ENCODE assay signal across 1 cellular context in the genomic region with DNA sequence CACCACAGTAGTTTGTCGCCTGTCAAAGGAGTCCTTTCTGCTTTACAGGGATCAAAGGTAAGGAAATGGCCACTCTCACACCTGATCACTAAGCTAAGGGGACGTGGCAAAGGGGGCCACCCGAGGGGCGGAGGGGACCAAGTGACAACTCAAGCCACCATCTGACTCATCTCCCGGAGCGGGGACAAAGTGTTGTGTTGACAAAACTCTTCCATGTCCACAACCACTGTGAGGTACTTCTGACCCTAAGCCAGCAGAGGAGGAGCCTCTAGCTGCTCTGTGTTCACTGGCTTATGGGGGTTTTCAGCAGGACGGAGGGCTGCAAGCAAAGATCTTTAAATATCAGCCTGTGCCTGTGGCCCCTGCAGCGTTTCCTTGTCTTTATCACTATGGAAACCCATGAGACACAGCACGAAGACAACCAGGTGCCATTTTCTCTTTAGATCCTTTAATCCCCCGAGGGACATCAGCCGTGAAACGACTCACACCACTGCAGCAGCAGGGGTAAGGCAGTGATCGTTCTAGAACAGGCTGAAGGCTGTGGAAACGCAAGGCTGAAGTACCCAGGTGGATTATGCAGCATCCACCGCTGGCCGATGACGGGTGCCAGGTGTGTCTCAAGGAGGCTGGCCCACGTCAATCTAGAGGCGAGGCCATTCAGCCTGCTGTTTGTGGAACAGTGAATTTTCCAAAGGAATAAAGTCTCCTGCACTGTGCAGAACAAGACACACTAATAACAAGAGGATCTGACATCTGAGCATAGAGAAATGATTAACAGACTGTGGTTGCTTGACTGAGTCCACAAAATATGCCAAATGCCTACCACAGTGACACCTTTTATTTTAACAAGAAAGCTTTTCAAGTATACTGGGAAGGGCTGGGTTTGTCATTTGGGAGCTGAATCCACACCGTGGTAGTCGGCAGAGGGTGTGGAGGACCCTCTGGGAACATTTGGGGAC.
A peak's percentile ranks its signal among the peaks of the same experiment; 100 is the strongest.
TF ChIP-seq lines count a peak whose summit lies in the region.

No MANE protein-coding gene starts in this region.

TF ChIP-seq in HepG2, 621 proteins besides CTCF, POLR2A, EP300 and RAD21 (continued from another document and continues in another):
- TF ChIP-seq, protein P1, sequence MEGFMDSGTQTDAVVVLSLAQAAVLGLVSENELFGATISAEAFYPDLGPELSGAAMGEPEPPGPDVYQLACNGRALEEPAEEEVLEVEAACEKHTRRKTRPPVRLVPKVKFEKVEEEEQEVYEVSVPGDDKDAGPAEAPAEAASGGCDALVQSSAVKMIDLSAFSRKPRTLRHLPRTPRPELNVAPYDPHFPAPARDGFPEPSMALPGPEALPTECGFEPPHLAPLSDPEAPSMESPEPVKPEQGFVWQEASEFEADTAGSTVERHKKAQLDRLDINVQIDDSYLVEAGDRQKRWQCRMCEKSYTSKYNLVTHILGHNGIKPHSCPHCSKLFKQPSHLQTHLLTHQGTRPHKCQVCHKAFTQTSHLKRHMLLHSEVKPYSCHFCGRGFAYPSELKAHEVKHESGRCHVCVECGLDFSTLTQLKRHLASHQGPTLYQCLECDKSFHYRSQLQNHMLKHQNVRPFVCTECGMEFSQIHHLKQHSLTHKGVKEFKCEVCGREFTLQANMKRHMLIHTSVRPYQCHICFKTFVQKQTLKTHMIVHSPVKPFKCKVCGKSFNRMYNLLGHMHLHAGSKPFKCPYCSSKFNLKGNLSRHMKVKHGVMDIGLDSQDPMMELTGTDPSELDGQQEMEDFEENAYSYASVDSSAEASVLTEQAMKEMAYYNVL (CRISPR knock-in tag; IDR thresholded peaks at IDR 0.05; ENCODE audit: borderline replicate concordance), result no peak; the same call in 1 of the 2 replicates
- TF ChIP-seq, protein P2, sequence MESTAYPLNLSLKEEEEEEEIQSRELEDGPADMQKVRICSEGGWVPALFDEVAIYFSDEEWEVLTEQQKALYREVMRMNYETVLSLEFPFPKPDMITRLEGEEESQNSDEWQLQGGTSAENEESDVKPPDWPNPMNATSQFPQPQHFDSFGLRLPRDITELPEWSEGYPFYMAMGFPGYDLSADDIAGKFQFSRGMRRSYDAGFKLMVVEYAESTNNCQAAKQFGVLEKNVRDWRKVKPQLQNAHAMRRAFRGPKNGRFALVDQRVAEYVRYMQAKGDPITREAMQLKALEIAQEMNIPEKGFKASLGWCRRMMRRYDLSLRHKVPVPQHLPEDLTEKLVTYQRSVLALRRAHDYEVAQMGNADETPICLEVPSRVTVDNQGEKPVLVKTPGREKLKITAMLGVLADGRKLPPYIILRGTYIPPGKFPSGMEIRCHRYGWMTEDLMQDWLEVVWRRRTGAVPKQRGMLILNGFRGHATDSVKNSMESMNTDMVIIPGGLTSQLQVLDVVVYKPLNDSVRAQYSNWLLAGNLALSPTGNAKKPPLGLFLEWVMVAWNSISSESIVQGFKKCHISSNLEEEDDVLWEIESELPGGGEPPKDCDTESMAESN (CRISPR knock-in tag; conservative IDR thresholded peaks at IDR 0.05), result peak; percentile 65; the same call in 1 of the 2 replicates
- TF ChIP-seq, protein P3, sequence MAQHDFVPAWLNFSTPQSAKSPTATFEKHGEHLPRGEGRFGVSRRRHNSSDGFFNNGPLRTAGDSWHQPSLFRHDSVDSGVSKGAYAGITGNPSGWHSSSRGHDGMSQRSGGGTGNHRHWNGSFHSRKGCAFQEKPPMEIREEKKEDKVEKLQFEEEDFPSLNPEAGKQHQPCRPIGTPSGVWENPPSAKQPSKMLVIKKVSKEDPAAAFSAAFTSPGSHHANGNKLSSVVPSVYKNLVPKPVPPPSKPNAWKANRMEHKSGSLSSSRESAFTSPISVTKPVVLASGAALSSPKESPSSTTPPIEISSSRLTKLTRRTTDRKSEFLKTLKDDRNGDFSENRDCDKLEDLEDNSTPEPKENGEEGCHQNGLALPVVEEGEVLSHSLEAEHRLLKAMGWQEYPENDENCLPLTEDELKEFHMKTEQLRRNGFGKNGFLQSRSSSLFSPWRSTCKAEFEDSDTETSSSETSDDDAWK (CRISPR knock-in tag; IDR thresholded peaks at IDR 0.05), result no peak
- TF ChIP-seq, protein P4, sequence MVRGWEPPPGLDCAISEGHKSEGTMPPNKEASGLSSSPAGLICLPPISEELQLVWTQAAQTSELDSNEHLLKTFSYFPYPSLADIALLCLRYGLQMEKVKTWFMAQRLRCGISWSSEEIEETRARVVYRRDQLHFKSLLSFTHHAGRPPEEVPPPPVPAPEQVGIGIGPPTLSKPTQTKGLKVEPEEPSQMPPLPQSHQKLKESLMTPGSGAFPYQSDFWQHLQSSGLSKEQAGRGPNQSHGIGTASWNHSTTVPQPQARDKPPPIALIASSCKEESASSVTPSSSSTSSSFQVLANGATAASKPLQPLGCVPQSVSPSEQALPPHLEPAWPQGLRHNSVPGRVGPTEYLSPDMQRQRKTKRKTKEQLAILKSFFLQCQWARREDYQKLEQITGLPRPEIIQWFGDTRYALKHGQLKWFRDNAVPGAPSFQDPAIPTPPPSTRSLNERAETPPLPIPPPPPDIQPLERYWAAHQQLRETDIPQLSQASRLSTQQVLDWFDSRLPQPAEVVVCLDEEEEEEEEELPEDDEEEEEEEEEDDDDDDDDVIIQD (CRISPR knock-in tag; IDR thresholded peaks at IDR 0.05; ENCODE audit: low read depth), result peak; percentile 42; the same call in 1 of the 2 replicates
- peak; percentile 41; the same call in 1 of the 2 replicates for TF ChIP-seq ZSCAN25 (CRISPR knock-in tag; IDR thresholded peaks at IDR 0.05)
- no peak for TF ChIP-seq CHD4 (IDR thresholded peaks at IDR 0.05; ENCODE audit: borderline replicate concordance, low read length)
- no peak for TF ChIP-seq BCL6 (CRISPR knock-in tag; IDR thresholded peaks at IDR 0.05)
- TF ChIP-seq FOSL2 (CRISPR knock-in tag; IDR thresholded peaks at IDR 0.05), result peak; percentile 94
- TF ChIP-seq, protein P5, sequence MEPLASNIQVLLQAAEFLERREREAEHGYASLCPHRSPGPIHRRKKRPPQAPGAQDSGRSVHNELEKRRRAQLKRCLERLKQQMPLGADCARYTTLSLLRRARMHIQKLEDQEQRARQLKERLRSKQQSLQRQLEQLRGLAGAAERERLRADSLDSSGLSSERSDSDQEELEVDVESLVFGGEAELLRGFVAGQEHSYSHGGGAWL (CRISPR knock-in tag; IDR thresholded peaks at IDR 0.05), result no peak
- TF ChIP-seq HNRNPH1 (optimal IDR thresholded peaks at IDR 0.05; ENCODE audit: low read depth, low read length), result no peak
- TF ChIP-seq, protein P6, sequence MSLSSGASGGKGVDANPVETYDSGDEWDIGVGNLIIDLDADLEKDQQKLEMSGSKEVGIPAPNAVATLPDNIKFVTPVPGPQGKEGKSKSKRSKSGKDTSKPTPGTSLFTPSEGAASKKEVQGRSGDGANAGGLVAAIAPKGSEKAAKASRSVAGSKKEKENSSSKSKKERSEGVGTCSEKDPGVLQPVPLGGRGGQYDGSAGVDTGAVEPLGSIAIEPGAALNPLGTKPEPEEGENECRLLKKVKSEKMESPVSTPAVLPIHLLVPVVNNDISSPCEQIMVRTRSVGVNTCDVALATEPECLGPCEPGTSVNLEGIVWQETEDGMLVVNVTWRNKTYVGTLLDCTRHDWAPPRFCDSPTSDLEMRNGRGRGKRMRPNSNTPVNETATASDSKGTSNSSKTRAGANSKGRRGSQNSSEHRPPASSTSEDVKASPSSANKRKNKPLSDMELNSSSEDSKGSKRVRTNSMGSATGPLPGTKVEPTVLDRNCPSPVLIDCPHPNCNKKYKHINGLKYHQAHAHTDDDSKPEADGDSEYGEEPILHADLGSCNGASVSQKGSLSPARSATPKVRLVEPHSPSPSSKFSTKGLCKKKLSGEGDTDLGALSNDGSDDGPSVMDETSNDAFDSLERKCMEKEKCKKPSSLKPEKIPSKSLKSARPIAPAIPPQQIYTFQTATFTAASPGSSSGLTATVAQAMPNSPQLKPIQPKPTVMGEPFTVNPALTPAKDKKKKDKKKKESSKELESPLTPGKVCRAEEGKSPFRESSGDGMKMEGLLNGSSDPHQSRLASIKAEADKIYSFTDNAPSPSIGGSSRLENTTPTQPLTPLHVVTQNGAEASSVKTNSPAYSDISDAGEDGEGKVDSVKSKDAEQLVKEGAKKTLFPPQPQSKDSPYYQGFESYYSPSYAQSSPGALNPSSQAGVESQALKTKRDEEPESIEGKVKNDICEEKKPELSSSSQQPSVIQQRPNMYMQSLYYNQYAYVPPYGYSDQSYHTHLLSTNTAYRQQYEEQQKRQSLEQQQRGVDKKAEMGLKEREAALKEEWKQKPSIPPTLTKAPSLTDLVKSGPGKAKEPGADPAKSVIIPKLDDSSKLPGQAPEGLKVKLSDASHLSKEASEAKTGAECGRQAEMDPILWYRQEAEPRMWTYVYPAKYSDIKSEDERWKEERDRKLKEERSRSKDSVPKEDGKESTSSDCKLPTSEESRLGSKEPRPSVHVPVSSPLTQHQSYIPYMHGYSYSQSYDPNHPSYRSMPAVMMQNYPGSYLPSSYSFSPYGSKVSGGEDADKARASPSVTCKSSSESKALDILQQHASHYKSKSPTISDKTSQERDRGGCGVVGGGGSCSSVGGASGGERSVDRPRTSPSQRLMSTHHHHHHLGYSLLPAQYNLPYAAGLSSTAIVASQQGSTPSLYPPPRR (CRISPR knock-in tag; IDR thresholded peaks at IDR 0.05; ENCODE audit: borderline replicate concordance), result peak; percentile 27; the same call in 1 of the 2 replicates
- no peak for TF ChIP-seq ZNF451 (CRISPR knock-in tag; IDR thresholded peaks at IDR 0.05)
- peak; percentile 79 for TF ChIP-seq ZNF292 (CRISPR knock-in tag; IDR thresholded peaks at IDR 0.05; ENCODE audit: borderline replicate concordance, low read depth)
- no peak for TF ChIP-seq CEBPB (IDR thresholded peaks at IDR 0.05; ENCODE audit: borderline replicate concordance, low read depth, low read length)
- TF ChIP-seq ZNF615 (CRISPR knock-in tag; IDR thresholded peaks at IDR 0.05; ENCODE audit: borderline replicate concordance), result no peak
- TF ChIP-seq SPEN (CRISPR knock-in tag; IDR thresholded peaks at IDR 0.05; ENCODE audit: low read depth), result no peak
- TF ChIP-seq, protein P7, sequence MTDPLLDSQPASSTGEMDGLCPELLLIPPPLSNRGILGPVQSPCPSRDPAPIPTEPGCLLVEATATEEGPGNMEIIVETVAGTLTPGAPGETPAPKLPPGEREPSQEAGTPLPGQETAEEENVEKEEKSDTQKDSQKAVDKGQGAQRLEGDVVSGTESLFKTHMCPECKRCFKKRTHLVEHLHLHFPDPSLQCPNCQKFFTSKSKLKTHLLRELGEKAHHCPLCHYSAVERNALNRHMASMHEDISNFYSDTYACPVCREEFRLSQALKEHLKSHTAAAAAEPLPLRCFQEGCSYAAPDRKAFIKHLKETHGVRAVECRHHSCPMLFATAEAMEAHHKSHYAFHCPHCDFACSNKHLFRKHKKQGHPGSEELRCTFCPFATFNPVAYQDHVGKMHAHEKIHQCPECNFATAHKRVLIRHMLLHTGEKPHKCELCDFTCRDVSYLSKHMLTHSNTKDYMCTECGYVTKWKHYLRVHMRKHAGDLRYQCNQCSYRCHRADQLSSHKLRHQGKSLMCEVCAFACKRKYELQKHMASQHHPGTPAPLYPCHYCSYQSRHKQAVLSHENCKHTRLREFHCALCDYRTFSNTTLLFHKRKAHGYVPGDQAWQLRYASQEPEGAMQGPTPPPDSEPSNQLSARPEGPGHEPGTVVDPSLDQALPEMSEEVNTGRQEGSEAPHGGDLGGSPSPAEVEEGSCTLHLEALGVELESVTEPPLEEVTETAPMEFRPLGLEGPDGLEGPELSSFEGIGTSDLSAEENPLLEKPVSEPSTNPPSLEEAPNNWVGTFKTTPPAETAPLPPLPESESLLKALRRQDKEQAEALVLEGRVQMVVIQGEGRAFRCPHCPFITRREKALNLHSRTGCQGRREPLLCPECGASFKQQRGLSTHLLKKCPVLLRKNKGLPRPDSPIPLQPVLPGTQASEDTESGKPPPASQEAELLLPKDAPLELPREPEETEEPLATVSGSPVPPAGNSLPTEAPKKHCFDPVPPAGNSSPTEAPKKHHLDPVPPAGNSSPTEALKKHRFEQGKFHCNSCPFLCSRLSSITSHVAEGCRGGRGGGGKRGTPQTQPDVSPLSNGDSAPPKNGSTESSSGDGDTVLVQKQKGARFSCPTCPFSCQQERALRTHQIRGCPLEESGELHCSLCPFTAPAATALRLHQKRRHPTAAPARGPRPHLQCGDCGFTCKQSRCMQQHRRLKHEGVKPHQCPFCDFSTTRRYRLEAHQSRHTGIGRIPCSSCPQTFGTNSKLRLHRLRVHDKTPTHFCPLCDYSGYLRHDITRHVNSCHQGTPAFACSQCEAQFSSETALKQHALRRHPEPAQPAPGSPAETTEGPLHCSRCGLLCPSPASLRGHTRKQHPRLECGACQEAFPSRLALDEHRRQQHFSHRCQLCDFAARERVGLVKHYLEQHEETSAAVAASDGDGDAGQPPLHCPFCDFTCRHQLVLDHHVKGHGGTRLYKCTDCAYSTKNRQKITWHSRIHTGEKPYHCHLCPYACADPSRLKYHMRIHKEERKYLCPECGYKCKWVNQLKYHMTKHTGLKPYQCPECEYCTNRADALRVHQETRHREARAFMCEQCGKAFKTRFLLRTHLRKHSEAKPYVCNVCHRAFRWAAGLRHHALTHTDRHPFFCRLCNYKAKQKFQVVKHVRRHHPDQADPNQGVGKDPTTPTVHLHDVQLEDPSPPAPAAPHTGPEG (CRISPR knock-in tag; IDR thresholded peaks at IDR 0.05), result no peak
- no peak for TF ChIP-seq TMF1 (CRISPR knock-in tag; IDR thresholded peaks at IDR 0.05; ENCODE audit: low read depth)
- TF ChIP-seq POGZ (CRISPR knock-in tag; IDR thresholded peaks at IDR 0.05), result peak; percentile 67
- TF ChIP-seq ZNF747 (CRISPR knock-in tag; IDR thresholded peaks at IDR 0.05; ENCODE audit: borderline replicate concordance), result peak; percentile 18; the same call in 1 of the 2 replicates
- no peak for TF ChIP-seq ZNF614 (CRISPR knock-in tag; IDR thresholded peaks at IDR 0.05; ENCODE audit: borderline replicate concordance)
- no peak for TF ChIP-seq RXRA (CRISPR knock-in tag; IDR thresholded peaks at IDR 0.05)
- TF ChIP-seq ZNF30 (CRISPR knock-in tag; IDR thresholded peaks at IDR 0.05), result no peak; the same call in 1 of the 2 replicates
- no peak for TF ChIP-seq KDM3A (CRISPR knock-in tag; IDR thresholded peaks at IDR 0.05; ENCODE audit: low read depth)
- no peak for TF ChIP-seq ZNF17 (CRISPR knock-in tag; IDR thresholded peaks at IDR 0.05)
- TF ChIP-seq, protein P8, sequence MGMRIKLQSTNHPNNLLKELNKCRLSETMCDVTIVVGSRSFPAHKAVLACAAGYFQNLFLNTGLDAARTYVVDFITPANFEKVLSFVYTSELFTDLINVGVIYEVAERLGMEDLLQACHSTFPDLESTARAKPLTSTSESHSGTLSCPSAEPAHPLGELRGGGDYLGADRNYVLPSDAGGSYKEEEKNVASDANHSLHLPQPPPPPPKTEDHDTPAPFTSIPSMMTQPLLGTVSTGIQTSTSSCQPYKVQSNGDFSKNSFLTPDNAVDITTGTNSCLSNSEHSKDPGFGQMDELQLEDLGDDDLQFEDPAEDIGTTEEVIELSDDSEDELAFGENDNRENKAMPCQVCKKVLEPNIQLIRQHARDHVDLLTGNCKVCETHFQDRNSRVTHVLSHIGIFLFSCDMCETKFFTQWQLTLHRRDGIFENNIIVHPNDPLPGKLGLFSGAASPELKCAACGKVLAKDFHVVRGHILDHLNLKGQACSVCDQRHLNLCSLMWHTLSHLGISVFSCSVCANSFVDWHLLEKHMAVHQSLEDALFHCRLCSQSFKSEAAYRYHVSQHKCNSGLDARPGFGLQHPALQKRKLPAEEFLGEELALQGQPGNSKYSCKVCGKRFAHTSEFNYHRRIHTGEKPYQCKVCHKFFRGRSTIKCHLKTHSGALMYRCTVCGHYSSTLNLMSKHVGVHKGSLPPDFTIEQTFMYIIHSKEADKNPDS (CRISPR knock-in tag; IDR thresholded peaks at IDR 0.05), result 0 out of 2 replicates have a peak, but pooled peaks have one; percentile 14
- TF ChIP-seq ZSCAN20 (CRISPR knock-in tag; IDR thresholded peaks at IDR 0.05; ENCODE audit: borderline replicate concordance), result no peak
- TF ChIP-seq ETV5 (CRISPR knock-in tag; IDR thresholded peaks at IDR 0.05; ENCODE audit: borderline replicate concordance), result 0 out of 2 replicates have a peak, but pooled peaks have one; percentile 34
